Comparison of ENCODE assay signal across 13 cellular contexts in the genomic region with DNA sequence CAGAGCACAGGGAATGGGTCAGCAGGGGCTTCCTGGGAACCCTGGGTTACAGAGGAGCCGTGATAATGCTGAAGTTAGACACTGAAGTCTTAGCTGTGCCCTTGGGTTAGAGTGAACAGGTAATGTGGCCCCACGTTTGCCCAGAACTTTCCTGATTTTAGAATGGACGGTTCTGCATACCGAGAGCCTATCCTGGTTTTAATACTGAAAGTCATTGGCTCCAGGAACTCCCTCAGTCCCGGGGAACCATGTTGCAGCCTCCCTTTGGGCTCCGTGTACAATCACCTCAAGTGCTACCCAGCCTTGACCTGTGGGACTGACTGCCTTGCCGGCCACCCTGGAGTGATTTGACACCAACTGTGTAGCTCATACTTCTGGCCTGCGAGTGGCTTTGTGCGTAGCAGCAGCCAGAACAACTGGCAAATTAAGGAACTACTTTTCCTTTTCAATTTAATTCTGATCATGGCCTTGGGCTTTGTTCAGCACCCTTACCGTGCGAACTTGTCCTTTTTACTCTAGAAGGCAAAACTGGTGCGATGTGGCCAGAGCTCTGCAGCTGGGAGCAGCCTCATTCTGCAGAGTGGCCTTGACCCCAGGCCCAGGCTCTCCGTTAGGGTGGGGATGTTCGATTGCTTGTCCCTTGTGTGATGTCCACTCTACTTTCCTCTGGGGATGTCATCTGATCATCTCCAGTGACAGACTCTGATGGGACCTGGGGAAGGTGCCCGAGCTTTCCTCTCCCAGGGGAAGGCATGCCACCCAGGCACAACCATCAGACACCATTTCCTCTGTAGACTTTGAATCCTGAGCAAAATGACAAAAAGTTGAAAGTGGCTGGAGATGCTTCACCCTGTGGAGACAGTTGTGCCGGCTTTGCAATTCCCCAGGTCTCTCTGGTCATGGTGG.
DNase-seq lines count a peak whose midpoint lies in the region; ATAC-seq and TF ChIP-seq lines count a peak whose summit lies in the region.
"Had no signal": no experiment of that assay in that cellular context is flagged by ENCODE, and none has a peak within 500 bp of the region (broad histone marks: within the 10 kb centered on the region; RNA-seq: fewer than 3 reads in every experiment).

No MANE protein-coding gene starts in this region.

- H3K27ac Mint-ChIP-seq in osteocyte (ENCODE audit: unreplicated experiment) = no peak overlapping the region
- no peak overlapping the region for H3K27ac Mint-ChIP-seq in progenitor cell of endocrine pancreas
- H3K27ac Mint-ChIP-seq in GM23338 = no peak overlapping the region
- H3K27ac Mint-ChIP-seq: B cell; CD4-positive, alpha-beta T cell; IgD-negative memory B cell had no signal

- ATAC-seq in Right ventricle myocardium superior (ENCODE audit: poor library complexity) = no peak
- ATAC-seq in GM23338 = no peak

- no peaks in the 10 kb centered on the region for H3K27me3 Mint-ChIP-seq in osteocyte (ENCODE audit: unreplicated experiment)
- peaks cover 18% of the 10 kb centered on the region for H3K27me3 Mint-ChIP-seq in progenitor cell of endocrine pancreas
- peaks cover 10% of the 10 kb centered on the region for H3K27me3 Mint-ChIP-seq in GM23338 (ENCODE audit: insufficient read depth, low read depth, poor library complexity)
- H3K27me3 Mint-ChIP-seq: B cell, IgD-negative memory B cell had no signal

- H3K4me2 ChIP-seq in GM23338 = no peak overlapping the region

- H3K36me3 Mint-ChIP-seq in osteocyte (ENCODE audit: unreplicated experiment) (no peaks in the 10 kb centered on the region), progenitor cell of endocrine pancreas (ENCODE audit: insufficient read depth) (no peaks in the 10 kb centered on the region), GM23338 (ENCODE audit: low read depth) (peaks cover 50% of the 10 kb centered on the region)

- H3K4me3 Mint-ChIP-seq in osteocyte (ENCODE audit: unreplicated experiment) (no peak overlapping the region), progenitor cell of endocrine pancreas (ENCODE audit: low read depth) (no peak overlapping the region), GM23338 (no peak overlapping the region)
- H3K4me3 Mint-ChIP-seq: B cell; CD4-positive, alpha-beta T cell; IgD-negative memory B cell had no signal

- H3K36me3 ChIP-seq in GM23338 (ENCODE audit: insufficient read depth) = no peaks in the 10 kb centered on the region

- H3K27me3 ChIP-seq in GM23338 (ENCODE audit: insufficient read depth) = no peaks in the 10 kb centered on the region

- no peaks in the 10 kb centered on the region for H3K9me2 ChIP-seq in GM23338 (ENCODE audit: insufficient read depth)

- peaks cover 49% of the 10 kb centered on the region for H3K9me3 Mint-ChIP-seq in osteocyte (ENCODE audit: unreplicated experiment)
- peaks cover 3% of the 10 kb centered on the region for H3K9me3 Mint-ChIP-seq in progenitor cell of endocrine pancreas (ENCODE audit: low read depth)
- H3K9me3 Mint-ChIP-seq in GM23338 = peaks cover 96% of the 10 kb centered on the region
- H3K9me3 Mint-ChIP-seq: CD4-positive, alpha-beta T cell had no signal

- DNase-seq in cardiac septum (ENCODE audit: low spot score) = peak; percentile 65
- DNase-seq in Right ventricle myocardium superior = no peak
- peak; percentile 35 for DNase-seq in islet precursor cell
- DNase-seq in osteocyte (ENCODE audit: extremely low spot score, unreplicated experiment) = peak; percentile 69
- DNase-seq in progenitor cell of endocrine pancreas (ENCODE audit: low spot score, unreplicated experiment) = no peak
- no peak for DNase-seq in T1000 (lab: John Stamatoyannopoulos, UW)
- no peak for DNase-seq in GM23338 (ENCODE audit: low spot score)
- DNase-seq in stimulated activated CD4-positive, alpha-beta T cell treated with anti-CD3 and anti-CD28 coated beads, Interleukin-2, amount 100 ng/mL, for 24 hours = no peak
- DNase-seq: C1 segment of cervical spinal cord; Calu3; CD4-positive, alpha-beta T cell had no signal

- H2AFZ ChIP-seq in GM23338 = no peak overlapping the region

- H4K20me1 ChIP-seq in GM23338 (replicated peaks; ENCODE audit: insufficient read depth) = no peaks in the 10 kb centered on the region

- TF ChIP-seq CTCF in osteocyte (IDR thresholded peaks at IDR 0.05) (no peak), progenitor cell of endocrine pancreas (IDR thresholded peaks at IDR 0.05; ENCODE audit: unreplicated experiment) (no peak), GM23338 (conservative IDR thresholded peaks at IDR 0.05; ENCODE audit: low read depth in 2 of 2) (no peak)

- intact Hi-C loops in cardiac septum (cut with DNase I) (no loop called here), Right ventricle myocardium superior (cut with DNase I) (no loop called here)

- no peak overlapping the region for H3K4me3 ChIP-seq in GM23338

- H3K4me1 Mint-ChIP-seq in osteocyte (ENCODE audit: unreplicated experiment) (no peaks in the 10 kb centered on the region), progenitor cell of endocrine pancreas (ENCODE audit: low read depth) (peaks cover 4% of the 10 kb centered on the region), GM23338 (no peaks in the 10 kb centered on the region)
- H3K4me1 Mint-ChIP-seq: B cell, IgD-negative memory B cell had no signal

- H3K79me2 ChIP-seq in GM23338 (replicated peaks; ENCODE audit: insufficient read depth) = no peaks in the 10 kb centered on the region

- no peaks in the 10 kb centered on the region for H3F3A ChIP-seq in GM23338 (replicated peaks; ENCODE audit: low read depth)

- no peaks in the 10 kb centered on the region for H3K4me1 ChIP-seq in GM23338 (ENCODE audit: insufficient read depth)

- H3K27ac ChIP-seq in GM23338 (ENCODE audit: low read depth) = no peak overlapping the region

TF ChIP-seq in GM23338, 12 proteins besides CTCF, POLR2A, EP300 and RAD21 (continues in another document):
- TF ChIP-seq, protein P1, sequence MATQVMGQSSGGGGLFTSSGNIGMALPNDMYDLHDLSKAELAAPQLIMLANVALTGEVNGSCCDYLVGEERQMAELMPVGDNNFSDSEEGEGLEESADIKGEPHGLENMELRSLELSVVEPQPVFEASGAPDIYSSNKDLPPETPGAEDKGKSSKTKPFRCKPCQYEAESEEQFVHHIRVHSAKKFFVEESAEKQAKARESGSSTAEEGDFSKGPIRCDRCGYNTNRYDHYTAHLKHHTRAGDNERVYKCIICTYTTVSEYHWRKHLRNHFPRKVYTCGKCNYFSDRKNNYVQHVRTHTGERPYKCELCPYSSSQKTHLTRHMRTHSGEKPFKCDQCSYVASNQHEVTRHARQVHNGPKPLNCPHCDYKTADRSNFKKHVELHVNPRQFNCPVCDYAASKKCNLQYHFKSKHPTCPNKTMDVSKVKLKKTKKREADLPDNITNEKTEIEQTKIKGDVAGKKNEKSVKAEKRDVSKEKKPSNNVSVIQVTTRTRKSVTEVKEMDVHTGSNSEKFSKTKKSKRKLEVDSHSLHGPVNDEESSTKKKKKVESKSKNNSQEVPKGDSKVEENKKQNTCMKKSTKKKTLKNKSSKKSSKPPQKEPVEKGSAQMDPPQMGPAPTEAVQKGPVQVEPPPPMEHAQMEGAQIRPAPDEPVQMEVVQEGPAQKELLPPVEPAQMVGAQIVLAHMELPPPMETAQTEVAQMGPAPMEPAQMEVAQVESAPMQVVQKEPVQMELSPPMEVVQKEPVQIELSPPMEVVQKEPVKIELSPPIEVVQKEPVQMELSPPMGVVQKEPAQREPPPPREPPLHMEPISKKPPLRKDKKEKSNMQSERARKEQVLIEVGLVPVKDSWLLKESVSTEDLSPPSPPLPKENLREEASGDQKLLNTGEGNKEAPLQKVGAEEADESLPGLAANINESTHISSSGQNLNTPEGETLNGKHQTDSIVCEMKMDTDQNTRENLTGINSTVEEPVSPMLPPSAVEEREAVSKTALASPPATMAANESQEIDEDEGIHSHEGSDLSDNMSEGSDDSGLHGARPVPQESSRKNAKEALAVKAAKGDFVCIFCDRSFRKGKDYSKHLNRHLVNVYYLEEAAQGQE (IDR thresholded peaks at IDR 0.05; ENCODE audit: unreplicated experiment) = no peak
- no peak for TF ChIP-seq JUNB (IDR thresholded peaks at IDR 0.05; ENCODE audit: unreplicated experiment)
- no peak for TF ChIP-seq EZH2phosphoT487 (IDR thresholded peaks at IDR 0.05; ENCODE audit: unreplicated experiment)
- TF ChIP-seq EZH2 (IDR thresholded peaks at IDR 0.05; ENCODE audit: low read depth, unreplicated experiment) = no peak
- no peak for TF ChIP-seq NANOG (IDR thresholded peaks at IDR 0.05; ENCODE audit: borderline replicate concordance)
- no peak for TF ChIP-seq ZNF331 (CRISPR knock-in tag; IDR thresholded peaks at IDR 0.05; ENCODE audit: low read depth)
- TF ChIP-seq ZNF114 (CRISPR knock-in tag; IDR thresholded peaks at IDR 0.05) = no peak
- no peak for TF ChIP-seq STAT1 (IDR thresholded peaks at IDR 0.05; ENCODE audit: unreplicated experiment)
- TF ChIP-seq, protein P2, sequence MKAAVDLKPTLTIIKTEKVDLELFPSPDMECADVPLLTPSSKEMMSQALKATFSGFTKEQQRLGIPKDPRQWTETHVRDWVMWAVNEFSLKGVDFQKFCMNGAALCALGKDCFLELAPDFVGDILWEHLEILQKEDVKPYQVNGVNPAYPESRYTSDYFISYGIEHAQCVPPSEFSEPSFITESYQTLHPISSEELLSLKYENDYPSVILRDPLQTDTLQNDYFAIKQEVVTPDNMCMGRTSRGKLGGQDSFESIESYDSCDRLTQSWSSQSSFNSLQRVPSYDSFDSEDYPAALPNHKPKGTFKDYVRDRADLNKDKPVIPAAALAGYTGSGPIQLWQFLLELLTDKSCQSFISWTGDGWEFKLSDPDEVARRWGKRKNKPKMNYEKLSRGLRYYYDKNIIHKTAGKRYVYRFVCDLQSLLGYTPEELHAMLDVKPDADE (IDR thresholded peaks at IDR 0.05) = no peak
- TF ChIP-seq CREB1 (CRISPR knock-in tag; IDR thresholded peaks at IDR 0.05; ENCODE audit: low read depth) = no peak

Comparison
In these comparisons a context has a peak if more than half of its experiments do, and no peak if none do; other contexts are left out.
1. DNase-seq: peak in cardiac septum (single experiment), islet precursor cell (single experiment) and osteocyte (single experiment); none in Right ventricle myocardium superior (single experiment), progenitor cell of endocrine pancreas (single experiment), T1000 (single experiment), GM23338 (single experiment) and stimulated activated CD4-positive, alpha-beta T cell treated with anti-CD3 and anti-CD28 coated beads, Interleukin-2, amount 100 ng/mL, for 24 hours (0 of 2).